In genomic region chr15:59344311-59344710, GRCh38 we compare ENCODE assay signal across 2 cellular contexts.
TF ChIP-seq lines count a peak whose summit lies in the region.

No MANE protein-coding gene starts in this region.

TF ChIP-seq in IMR-90, 13 proteins besides CTCF, POLR2A, EP300 and RAD21:
- no peak for TF ChIP-seq MAFK (IDR thresholded peaks at IDR 0.05; ENCODE audit: low read depth, low read length)
- no peak for TF ChIP-seq NFE2L2 (IDR thresholded peaks at IDR 0.05; ENCODE audit: low read depth, low read length)
- TF ChIP-seq BHLHE40 (IDR thresholded peaks at IDR 0.05; ENCODE audit: low read depth, low read length): no peak
- no peak for TF ChIP-seq ELK1 (IDR thresholded peaks at IDR 0.05; ENCODE audit: borderline replicate concordance, low read depth, low read length)
- TF ChIP-seq MXI1 (IDR thresholded peaks at IDR 0.05; ENCODE audit: borderline replicate concordance, low read depth, low read length): no peak
- TF ChIP-seq FOS (IDR thresholded peaks at IDR 0.05; ENCODE audit: low read depth, low read length): no peak
- TF ChIP-seq, protein P1, sequence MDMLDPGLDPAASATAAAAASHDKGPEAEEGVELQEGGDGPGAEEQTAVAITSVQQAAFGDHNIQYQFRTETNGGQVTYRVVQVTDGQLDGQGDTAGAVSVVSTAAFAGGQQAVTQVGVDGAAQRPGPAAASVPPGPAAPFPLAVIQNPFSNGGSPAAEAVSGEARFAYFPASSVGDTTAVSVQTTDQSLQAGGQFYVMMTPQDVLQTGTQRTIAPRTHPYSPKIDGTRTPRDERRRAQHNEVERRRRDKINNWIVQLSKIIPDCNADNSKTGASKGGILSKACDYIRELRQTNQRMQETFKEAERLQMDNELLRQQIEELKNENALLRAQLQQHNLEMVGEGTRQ (IDR thresholded peaks at IDR 0.05; ENCODE audit: low read depth, low read length): no peak
- TF ChIP-seq CHD1 (IDR thresholded peaks at IDR 0.05; ENCODE audit: low read depth, low read length): no peak
- TF ChIP-seq RCOR1 (IDR thresholded peaks at IDR 0.05; ENCODE audit: insufficient replicate concordance, low read length): no peak
- TF ChIP-seq CEBPB (IDR thresholded peaks at IDR 0.05; ENCODE audit: low read depth, low read length): no peak
- TF ChIP-seq MAZ (IDR thresholded peaks at IDR 0.05; ENCODE audit: borderline replicate concordance, low read depth, low read length): no peak
- no peak for TF ChIP-seq RFX5 (IDR thresholded peaks at IDR 0.05; ENCODE audit: low read depth, low read length)
- no peak for TF ChIP-seq SMC3 (IDR thresholded peaks at IDR 0.05; ENCODE audit: low read depth, low read length)

TF ChIP-seq in SK-N-SH, 30 proteins besides CTCF, POLR2A, EP300 and RAD21:
- TF ChIP-seq YY1 (IDR thresholded peaks at IDR 0.05; ENCODE audit: low read depth) (no peak), ELF1 (IDR thresholded peaks at IDR 0.05) (no peak), TCF12 (IDR thresholded peaks at IDR 0.05) (no peak), GATA2 (CRISPR knock-in tag; IDR thresholded peaks at IDR 0.05) (no peak), NRF1 (IDR thresholded peaks at IDR 0.05; ENCODE audit: low read depth, low read length) (no peak), TAF1 (IDR thresholded peaks at IDR 0.05; ENCODE audit: borderline replicate concordance, low read depth, low read length) (no peak), FOXJ3 (CRISPR knock-in tag; IDR thresholded peaks at IDR 0.05) (no peak), FOSL2 (IDR thresholded peaks at IDR 0.05; ENCODE audit: borderline replicate concordance, low read depth) (no peak), SIN3A (IDR thresholded peaks at IDR 0.05; ENCODE audit: borderline replicate concordance, low read depth, low read length) (no peak), NFIC (IDR thresholded peaks at IDR 0.05; ENCODE audit: borderline replicate concordance) (no peak), RFX5 (IDR thresholded peaks at IDR 0.05; ENCODE audit: low read length) (no peak), CHD2 (IDR thresholded peaks at IDR 0.05; ENCODE audit: low read length, partially characterized antibody) (no peak), SMC3 (IDR thresholded peaks at IDR 0.05; ENCODE audit: low read depth, low read length) (no peak), RCOR1 (IDR thresholded peaks at IDR 0.05; ENCODE audit: low read length) (no peak), POLR2AphosphoS5 (IDR thresholded peaks at IDR 0.05; ENCODE audit: low read depth, low read length) (no peak)
- TF ChIP-seq, protein P2, sequence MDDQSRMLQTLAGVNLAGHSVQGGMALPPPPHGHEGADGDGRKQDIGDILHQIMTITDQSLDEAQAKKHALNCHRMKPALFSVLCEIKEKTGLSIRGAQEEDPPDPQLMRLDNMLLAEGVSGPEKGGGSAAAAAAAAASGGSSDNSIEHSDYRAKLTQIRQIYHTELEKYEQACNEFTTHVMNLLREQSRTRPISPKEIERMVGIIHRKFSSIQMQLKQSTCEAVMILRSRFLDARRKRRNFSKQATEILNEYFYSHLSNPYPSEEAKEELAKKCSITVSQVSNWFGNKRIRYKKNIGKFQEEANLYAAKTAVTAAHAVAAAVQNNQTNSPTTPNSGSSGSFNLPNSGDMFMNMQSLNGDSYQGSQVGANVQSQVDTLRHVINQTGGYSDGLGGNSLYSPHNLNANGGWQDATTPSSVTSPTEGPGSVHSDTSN (IDR thresholded peaks at IDR 0.05): no peak
- TF ChIP-seq, protein P3, sequence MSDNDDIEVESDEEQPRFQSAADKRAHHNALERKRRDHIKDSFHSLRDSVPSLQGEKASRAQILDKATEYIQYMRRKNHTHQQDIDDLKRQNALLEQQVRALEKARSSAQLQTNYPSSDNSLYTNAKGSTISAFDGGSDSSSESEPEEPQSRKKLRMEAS (IDR thresholded peaks at IDR 0.05; ENCODE audit: low read depth): no peak
- TF ChIP-seq, protein P4, sequence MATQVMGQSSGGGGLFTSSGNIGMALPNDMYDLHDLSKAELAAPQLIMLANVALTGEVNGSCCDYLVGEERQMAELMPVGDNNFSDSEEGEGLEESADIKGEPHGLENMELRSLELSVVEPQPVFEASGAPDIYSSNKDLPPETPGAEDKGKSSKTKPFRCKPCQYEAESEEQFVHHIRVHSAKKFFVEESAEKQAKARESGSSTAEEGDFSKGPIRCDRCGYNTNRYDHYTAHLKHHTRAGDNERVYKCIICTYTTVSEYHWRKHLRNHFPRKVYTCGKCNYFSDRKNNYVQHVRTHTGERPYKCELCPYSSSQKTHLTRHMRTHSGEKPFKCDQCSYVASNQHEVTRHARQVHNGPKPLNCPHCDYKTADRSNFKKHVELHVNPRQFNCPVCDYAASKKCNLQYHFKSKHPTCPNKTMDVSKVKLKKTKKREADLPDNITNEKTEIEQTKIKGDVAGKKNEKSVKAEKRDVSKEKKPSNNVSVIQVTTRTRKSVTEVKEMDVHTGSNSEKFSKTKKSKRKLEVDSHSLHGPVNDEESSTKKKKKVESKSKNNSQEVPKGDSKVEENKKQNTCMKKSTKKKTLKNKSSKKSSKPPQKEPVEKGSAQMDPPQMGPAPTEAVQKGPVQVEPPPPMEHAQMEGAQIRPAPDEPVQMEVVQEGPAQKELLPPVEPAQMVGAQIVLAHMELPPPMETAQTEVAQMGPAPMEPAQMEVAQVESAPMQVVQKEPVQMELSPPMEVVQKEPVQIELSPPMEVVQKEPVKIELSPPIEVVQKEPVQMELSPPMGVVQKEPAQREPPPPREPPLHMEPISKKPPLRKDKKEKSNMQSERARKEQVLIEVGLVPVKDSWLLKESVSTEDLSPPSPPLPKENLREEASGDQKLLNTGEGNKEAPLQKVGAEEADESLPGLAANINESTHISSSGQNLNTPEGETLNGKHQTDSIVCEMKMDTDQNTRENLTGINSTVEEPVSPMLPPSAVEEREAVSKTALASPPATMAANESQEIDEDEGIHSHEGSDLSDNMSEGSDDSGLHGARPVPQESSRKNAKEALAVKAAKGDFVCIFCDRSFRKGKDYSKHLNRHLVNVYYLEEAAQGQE (IDR thresholded peaks at IDR 0.05; ENCODE audit: low read depth, low read length): no peak
- TF ChIP-seq, protein P5, sequence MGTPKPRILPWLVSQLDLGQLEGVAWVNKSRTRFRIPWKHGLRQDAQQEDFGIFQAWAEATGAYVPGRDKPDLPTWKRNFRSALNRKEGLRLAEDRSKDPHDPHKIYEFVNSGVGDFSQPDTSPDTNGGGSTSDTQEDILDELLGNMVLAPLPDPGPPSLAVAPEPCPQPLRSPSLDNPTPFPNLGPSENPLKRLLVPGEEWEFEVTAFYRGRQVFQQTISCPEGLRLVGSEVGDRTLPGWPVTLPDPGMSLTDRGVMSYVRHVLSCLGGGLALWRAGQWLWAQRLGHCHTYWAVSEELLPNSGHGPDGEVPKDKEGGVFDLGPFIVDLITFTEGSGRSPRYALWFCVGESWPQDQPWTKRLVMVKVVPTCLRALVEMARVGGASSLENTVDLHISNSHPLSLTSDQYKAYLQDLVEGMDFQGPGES (IDR thresholded peaks at IDR 0.05; ENCODE audit: low read depth, low read length): no peak
- TF ChIP-seq, protein P6, sequence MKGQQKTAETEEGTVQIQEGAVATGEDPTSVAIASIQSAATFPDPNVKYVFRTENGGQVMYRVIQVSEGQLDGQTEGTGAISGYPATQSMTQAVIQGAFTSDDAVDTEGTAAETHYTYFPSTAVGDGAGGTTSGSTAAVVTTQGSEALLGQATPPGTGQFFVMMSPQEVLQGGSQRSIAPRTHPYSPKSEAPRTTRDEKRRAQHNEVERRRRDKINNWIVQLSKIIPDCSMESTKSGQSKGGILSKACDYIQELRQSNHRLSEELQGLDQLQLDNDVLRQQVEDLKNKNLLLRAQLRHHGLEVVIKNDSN (IDR thresholded peaks at IDR 0.05; ENCODE audit: borderline replicate concordance, low read depth): no peak
